In the genomic region with DNA sequence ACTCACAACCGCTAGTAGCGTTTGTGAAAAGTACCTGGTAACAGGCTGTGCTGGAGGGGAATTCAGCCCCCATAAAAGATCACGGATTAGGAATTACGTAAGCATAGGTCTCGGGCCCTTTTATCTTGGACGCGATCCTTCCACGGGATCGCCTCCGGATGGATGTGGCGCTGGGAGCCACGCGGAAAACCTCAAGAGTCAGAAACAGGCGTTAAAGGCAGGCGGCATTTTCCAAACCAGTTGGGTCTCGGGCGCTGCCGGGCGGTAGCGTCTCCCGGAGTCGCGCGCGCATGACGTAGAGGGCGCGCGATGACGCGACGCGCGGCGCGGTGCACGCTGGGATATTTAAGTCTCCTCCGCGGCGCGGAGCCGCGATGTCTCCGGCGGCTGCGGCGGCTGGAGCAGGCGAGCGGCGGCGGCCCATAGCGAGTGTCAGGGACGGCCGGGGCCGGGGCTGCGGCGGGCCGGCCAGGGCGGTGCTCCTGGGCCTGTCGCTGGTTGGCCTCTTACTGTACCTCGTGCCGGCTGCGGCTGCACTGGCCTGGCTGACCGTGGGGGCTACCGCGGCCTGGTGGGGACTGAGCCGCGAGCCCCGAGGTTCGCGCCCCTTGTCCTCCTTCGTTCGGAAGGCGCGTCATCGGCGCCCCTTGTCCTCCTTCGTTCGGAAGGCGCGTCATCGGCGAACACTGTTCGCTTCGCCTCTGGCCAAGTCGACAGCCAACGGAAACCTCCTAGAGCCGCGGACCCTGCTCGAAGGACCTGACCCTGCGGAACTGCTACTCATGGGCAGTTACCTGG, we compare ENCODE assay signal across 8 cellular contexts. TPM values are rescaled to one million over a fixed set of nuclear protein-coding genes. Genes with fewer than 3 reads are reported as not detected.
DNase-seq lines count a peak whose midpoint lies in the region; ATAC-seq and TF ChIP-seq lines count a peak whose summit lies in the region.

POM121 (plus strand) TSS at position 348 of the 798 bp plus-strand sequence; CDS start at position 375, 27 bp downstream.

- peak; percentile 53 for TF ChIP-seq EP300 in neural cell (conservative IDR thresholded peaks at IDR 0.05; ENCODE audit: poor library complexity, severe bottlenecking)

- in situ Hi-C loops in GM23248 (cut with MboI), result no loop called here

- H3K27me3 Mint-ChIP-seq in stimulated activated naive CD8-positive, alpha-beta T cell treated with anti-CD3 and anti-CD28 coated beads, Interleukin-15, amount 100 ng/mL, for 72 hours, result no peaks in the 10 kb centered on the region

- H2AFZ ChIP-seq in GM23248, result peak within 1 kb of the TSS; percentile 95
- no peak within 1 kb of the TSS for H2AFZ ChIP-seq in Karpas-422 (ENCODE audit: low read length)
- H2AFZ ChIP-seq in neural cell (ENCODE audit: low read depth, low read length), result peak within 1 kb of the TSS; percentile 78

- H3K36me3 ChIP-seq in GM23248 (ENCODE audit: low read depth) (peaks cover 37% of the 10 kb centered on the region), Karpas-422 (ENCODE audit: insufficient read depth, low read length) (peaks cover 29% of the 10 kb centered on the region), neural cell (ENCODE audit: insufficient read depth, low read length) (no peaks in the 10 kb centered on the region)

- DNase-seq in EH (ENCODE audit: low read depth) (peak; percentile 83), GM23248 (peak; percentile 93), Karpas-422 (peak; percentile 95), fibroblast of the aortic adventitia (ENCODE audit: low read depth) (peak; percentile 80)
- peak; percentile 78 for DNase-seq in activated T-helper 9 cell treated with anti-CD3 and anti-CD28 coated beads, Interleukin-2, amount 50 U/mL, for 16 hours (ENCODE audit: low read depth)
- DNase-seq in stimulated activated naive CD8-positive, alpha-beta T cell treated with anti-CD3 and anti-CD28 coated beads, Interleukin-15, amount 100 ng/mL, for 72 hours, result peak; percentile 85 to 86

- peaks cover 33% of the 10 kb centered on the region for H3K4me1 Mint-ChIP-seq in stimulated activated naive CD8-positive, alpha-beta T cell treated with anti-CD3 and anti-CD28 coated beads, Interleukin-15, amount 100 ng/mL, for 72 hours

- H3K4me2 ChIP-seq in GM23248 (ENCODE audit: unreplicated experiment) (peak within 1 kb of the TSS; percentile 95), Karpas-422 (ENCODE audit: low read depth, low read length, poor library complexity, severe bottlenecking) (peak within 1 kb of the TSS; percentile 77), neural cell (ENCODE audit: low read length) (peak within 1 kb of the TSS; percentile 96)

- peak; percentile 83 for TF ChIP-seq POLR2A in Raji (IDR thresholded peaks at IDR 0.05; ENCODE audit: insufficient read depth, low read depth, low read length)

- no peaks in the 10 kb centered on the region for H3K9me2 ChIP-seq in GM23248 (ENCODE audit: insufficient read depth)
- no peaks in the 10 kb centered on the region for H3K9me2 ChIP-seq in Karpas-422 (replicated peaks; ENCODE audit: insufficient read depth, low read length)
- no peaks in the 10 kb centered on the region for H3K9me2 ChIP-seq in neural cell (ENCODE audit: insufficient read depth, low read length)

- ATAC-seq in stimulated activated naive CD8-positive, alpha-beta T cell treated with anti-CD3 and anti-CD28 coated beads, Interleukin-15, amount 100 ng/mL, for 72 hours, result peak; percentile 95

- TF ChIP-seq CTCF in fibroblast of the aortic adventitia (IDR thresholded peaks at IDR 0.05; ENCODE audit: insufficient read depth, low read length) (no peak), neural cell (IDR thresholded peaks at IDR 0.05; ENCODE audit: poor library complexity, severe bottlenecking) (no peak)

- no peak for TF ChIP-seq RAD21 in neural cell (conservative IDR thresholded peaks at IDR 0.05)

- H3K4me1 ChIP-seq in GM23248 (ENCODE audit: insufficient read depth), result peaks cover 9% of the 10 kb centered on the region; the same call in 1 of the 2 replicates
- H3K4me1 ChIP-seq in Karpas-422 (ENCODE audit: low read length), result peaks cover 17% of the 10 kb centered on the region

- H3K27ac ChIP-seq in GM23248 (peak within 1 kb of the TSS; percentile 95), Karpas-422 (ENCODE audit: low read length) (peak within 1 kb of the TSS; percentile 82), neural cell (ENCODE audit: low read length) (peak within 1 kb of the TSS; percentile 87)

- H4K20me1 ChIP-seq in GM23248 (ENCODE audit: insufficient read depth) (no peaks in the 10 kb centered on the region), Karpas-422 (ENCODE audit: insufficient read depth, low read depth, low read length) (peaks cover 8% of the 10 kb centered on the region; the same call in 1 of the 2 replicates), neural cell (ENCODE audit: insufficient read depth) (no peaks in the 10 kb centered on the region)

- peak within 1 kb of the TSS; percentile 100 for H3K4me3 Mint-ChIP-seq in stimulated activated naive CD8-positive, alpha-beta T cell treated with anti-CD3 and anti-CD28 coated beads, Interleukin-15, amount 100 ng/mL, for 72 hours

- H3K27me3 ChIP-seq in GM23248 (replicated peaks; ENCODE audit: insufficient read depth), result no peaks in the 10 kb centered on the region
- no peaks in the 10 kb centered on the region for H3K27me3 ChIP-seq in Karpas-422 (ENCODE audit: low read length)
- H3K27me3 ChIP-seq in neural cell (ENCODE audit: insufficient read depth, low read depth, low read length), result no peaks in the 10 kb centered on the region

- peak within 1 kb of the TSS; percentile 99 for H3K4me3 ChIP-seq in GM23248
- peak within 1 kb of the TSS; percentile 79 for H3K4me3 ChIP-seq in Karpas-422 (ENCODE audit: low read length)
- H3K4me3 ChIP-seq in fibroblast of the aortic adventitia (ENCODE audit: low read depth, low read length), result peak within 1 kb of the TSS; percentile 93
- peak within 1 kb of the TSS; percentile 91 for H3K4me3 ChIP-seq in neural cell (ENCODE audit: low read length)

- peaks cover 13% of the 10 kb centered on the region for H3F3A ChIP-seq in GM23248 (ENCODE audit: insufficient read depth)
- H3F3A ChIP-seq in neural cell (ENCODE audit: insufficient read depth, low read length, poor library complexity, severe bottlenecking), result no peaks in the 10 kb centered on the region

- H3K27ac Mint-ChIP-seq in stimulated activated naive CD8-positive, alpha-beta T cell treated with anti-CD3 and anti-CD28 coated beads, Interleukin-15, amount 100 ng/mL, for 72 hours, result peak within 1 kb of the TSS; percentile 99 to 100

- no peaks in the 10 kb centered on the region for H3K9me3 Mint-ChIP-seq in stimulated activated naive CD8-positive, alpha-beta T cell treated with anti-CD3 and anti-CD28 coated beads, Interleukin-15, amount 100 ng/mL, for 72 hours

- peak within 1 kb of the TSS; percentile 99 for H3K9ac ChIP-seq in GM23248
- peak within 1 kb of the TSS; percentile 84 for H3K9ac ChIP-seq in Karpas-422 (ENCODE audit: low read length)
- H3K9ac ChIP-seq in neural cell (ENCODE audit: low read length), result peak within 1 kb of the TSS; percentile 84

- WGBS in GM23248 (ENCODE audit: low coverage in 1 of 2, low lambda C conversion rate in 2 of 2, missing lambda C conversion rate in 2 of 2), 2 experiments, result 1% methylated on average over 58 to 82 of the region's 91 CpGs

- H3K9me3 ChIP-seq in GM23248 (ENCODE audit: low read depth) (no peaks in the 10 kb centered on the region), Karpas-422 (ENCODE audit: low read length) (no peaks in the 10 kb centered on the region), neural cell (ENCODE audit: low read length) (no peaks in the 10 kb centered on the region)

- H3K79me2 ChIP-seq in GM23248 (ENCODE audit: insufficient read depth) (peaks cover 90% of the 10 kb centered on the region), Karpas-422 (ENCODE audit: low read length) (peaks cover 57% of the 10 kb centered on the region), neural cell (replicated peaks; ENCODE audit: insufficient read depth, low read length) (peaks cover 16% of the 10 kb centered on the region)

TF ChIP-seq in neural cell, 6 proteins besides CTCF, POLR2A, EP300 and RAD21:
- peak; percentile 90 for TF ChIP-seq POLR2AphosphoS5 (IDR thresholded peaks at IDR 0.05)
- TF ChIP-seq TAF1 (IDR thresholded peaks at IDR 0.05; ENCODE audit: low read depth), result peak; percentile 61
- TF ChIP-seq SMC3 (conservative IDR thresholded peaks at IDR 0.05; ENCODE audit: poor library complexity), result peak; percentile 18
- TF ChIP-seq MXI1 (conservative IDR thresholded peaks at IDR 0.05; ENCODE audit: poor library complexity, severe bottlenecking), result peak; percentile 95
- no peak for TF ChIP-seq EZH2 (IDR thresholded peaks at IDR 0.05; ENCODE audit: borderline replicate concordance, insufficient read depth, low read length, poor library complexity, severe bottlenecking)
- TF ChIP-seq, protein P1, sequence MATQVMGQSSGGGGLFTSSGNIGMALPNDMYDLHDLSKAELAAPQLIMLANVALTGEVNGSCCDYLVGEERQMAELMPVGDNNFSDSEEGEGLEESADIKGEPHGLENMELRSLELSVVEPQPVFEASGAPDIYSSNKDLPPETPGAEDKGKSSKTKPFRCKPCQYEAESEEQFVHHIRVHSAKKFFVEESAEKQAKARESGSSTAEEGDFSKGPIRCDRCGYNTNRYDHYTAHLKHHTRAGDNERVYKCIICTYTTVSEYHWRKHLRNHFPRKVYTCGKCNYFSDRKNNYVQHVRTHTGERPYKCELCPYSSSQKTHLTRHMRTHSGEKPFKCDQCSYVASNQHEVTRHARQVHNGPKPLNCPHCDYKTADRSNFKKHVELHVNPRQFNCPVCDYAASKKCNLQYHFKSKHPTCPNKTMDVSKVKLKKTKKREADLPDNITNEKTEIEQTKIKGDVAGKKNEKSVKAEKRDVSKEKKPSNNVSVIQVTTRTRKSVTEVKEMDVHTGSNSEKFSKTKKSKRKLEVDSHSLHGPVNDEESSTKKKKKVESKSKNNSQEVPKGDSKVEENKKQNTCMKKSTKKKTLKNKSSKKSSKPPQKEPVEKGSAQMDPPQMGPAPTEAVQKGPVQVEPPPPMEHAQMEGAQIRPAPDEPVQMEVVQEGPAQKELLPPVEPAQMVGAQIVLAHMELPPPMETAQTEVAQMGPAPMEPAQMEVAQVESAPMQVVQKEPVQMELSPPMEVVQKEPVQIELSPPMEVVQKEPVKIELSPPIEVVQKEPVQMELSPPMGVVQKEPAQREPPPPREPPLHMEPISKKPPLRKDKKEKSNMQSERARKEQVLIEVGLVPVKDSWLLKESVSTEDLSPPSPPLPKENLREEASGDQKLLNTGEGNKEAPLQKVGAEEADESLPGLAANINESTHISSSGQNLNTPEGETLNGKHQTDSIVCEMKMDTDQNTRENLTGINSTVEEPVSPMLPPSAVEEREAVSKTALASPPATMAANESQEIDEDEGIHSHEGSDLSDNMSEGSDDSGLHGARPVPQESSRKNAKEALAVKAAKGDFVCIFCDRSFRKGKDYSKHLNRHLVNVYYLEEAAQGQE (IDR thresholded peaks at IDR 0.05; ENCODE audit: borderline replicate concordance), result peak; percentile 60

RNA-seq across cellular contexts. Expression of gene POM121, which starts in this region (rescaled TPM):
- total RNA-seq in GM23248 (2014; rRNA removed; shearing (Covaris generic)), result 4.9 and 6.5 TPM in 2 replicates
- 13.2 and 13.3 TPM in 2 replicates for polyA plus RNA-seq in GM23248 (2016; fragmentation: Nextera tagmentation; extraction: Ambion mirVana)
- total RNA-seq in Karpas-422 (2014; rRNA removed; shearing (Covaris generic); ENCODE audit: low replicate concordance), result 18.2 and 23.0 TPM in 2 replicates
- total RNA-seq in fibroblast of the aortic adventitia (ENCODE audit: low replicate concordance), result 6.3 and 12.2 TPM in 2 replicates
- 5.3 and 5.9 TPM in 2 replicates for polyA plus RNA-seq in neural cell
- polyA minus RNA-seq in neural cell, result 12.9 and 16.1 TPM in 2 replicates

Comparison
In these comparisons a context has a peak if more than half of its experiments do, and no peak if none do; other contexts are left out.
1. Peak in every context shown above with its lines: DNase-seq, ATAC-seq, H3K4me3 ChIP-seq and H3K27ac ChIP-seq.